11 cellular contexts compared by ENCODE assay signal in the genomic region with DNA sequence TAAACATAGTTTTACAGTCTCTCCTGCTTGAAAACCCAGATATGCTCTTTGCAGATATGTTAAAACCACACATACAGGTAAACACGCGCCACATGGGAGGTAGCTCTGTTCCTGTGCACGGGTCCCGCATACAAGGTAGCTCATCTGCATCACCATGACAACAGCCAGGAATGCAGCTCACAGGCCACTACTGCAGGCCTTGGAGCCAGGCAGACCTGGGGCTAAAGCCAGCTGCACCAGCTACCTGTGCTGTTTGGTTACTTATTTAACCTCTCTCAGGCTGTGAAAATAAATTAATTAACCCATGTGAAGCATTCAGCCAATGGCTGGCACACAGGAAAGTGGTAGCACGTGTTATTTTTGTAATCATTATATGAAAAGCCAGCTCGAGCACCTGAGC.
DNase-seq lines count a peak whose midpoint lies in the region; ATAC-seq lines count a peak whose summit lies in the region.
"Had no signal": no experiment of that assay in that cellular context is flagged by ENCODE, and none has a peak within 500 bp of the region (broad histone marks: within the 10 kb centered on the region; RNA-seq: fewer than 3 reads in every experiment).

No MANE protein-coding gene starts in this region.

- no peaks in the 10 kb centered on the region for H3K4me1 ChIP-seq in iPS DF 6.9 (ENCODE audit: control insufficient read depth, insufficient read depth, low read length)
- H3K4me1 ChIP-seq in effector memory CD4-positive, alpha-beta T cell (ENCODE audit: control insufficient read depth, insufficient read depth, low read length, poor library complexity, severe bottlenecking), result no peaks in the 10 kb centered on the region

- no peak overlapping the region for H3K27ac Mint-ChIP-seq in activated CD4-positive, alpha-beta T cell treated with anti-CD3 and anti-CD28 coated beads for 36 hours

- intact Hi-C loops in activated CD4-positive, alpha-beta T cell treated with anti-CD3 and anti-CD28 coated beads for 36 hours (cut with DNase I, micrococcal nuclease), result no loop called here

- H3K4me1 Mint-ChIP-seq in activated CD4-positive, alpha-beta T cell treated with anti-CD3 and anti-CD28 coated beads for 36 hours, result no peaks in the 10 kb centered on the region

- H3K27me3 ChIP-seq in H7 (ENCODE audit: control insufficient read depth, insufficient read depth, low read length), result no peaks in the 10 kb centered on the region
- H3K27me3 ChIP-seq in iPS DF 6.9 (ENCODE audit: control insufficient read depth, insufficient read depth, low read length), result no peaks in the 10 kb centered on the region
- H3K27me3 ChIP-seq in effector memory CD4-positive, alpha-beta T cell (replicated peaks; ENCODE audit: control insufficient read depth, insufficient read depth, low read length, poor library complexity, severe bottlenecking), result no peaks in the 10 kb centered on the region
- H3K27me3 ChIP-seq: MG63 had no signal

- CTCF ChIA-PET in activated CD4-positive, alpha-beta T cell treated with anti-CD3 and anti-CD28 coated beads for 36 hours (lab: Charles Lee), result no interaction called here

- H3K4me3 ChIP-seq in H7 (ENCODE audit: insufficient read depth, low read depth, low read length) (no peak overlapping the region), iPS DF 6.9 (ENCODE audit: low read length) (no peak overlapping the region)
- no peak overlapping the region for H3K4me3 ChIP-seq in effector memory CD4-positive, alpha-beta T cell (ENCODE audit: insufficient read depth, low read depth, low read length, poor library complexity, severe bottlenecking)

- peaks cover 2% of the 10 kb centered on the region for H3K27me3 Mint-ChIP-seq in activated CD4-positive, alpha-beta T cell treated with anti-CD3 and anti-CD28 coated beads for 36 hours

- H3K9me3 Mint-ChIP-seq in activated CD4-positive, alpha-beta T cell treated with anti-CD3 and anti-CD28 coated beads for 36 hours (ENCODE audit: low read depth), result no peaks in the 10 kb centered on the region

- no peaks in the 10 kb centered on the region for H3K36me3 Mint-ChIP-seq in activated CD4-positive, alpha-beta T cell treated with anti-CD3 and anti-CD28 coated beads for 36 hours (ENCODE audit: low read depth)

- no CpG with 5 or more reads among the region's 6 CpGs for WGBS in iPS DF 6.9 (ENCODE audit: insufficient coverage, insufficient read length)

- no peak for ATAC-seq in activated CD4-positive, alpha-beta T cell treated with anti-CD3 and anti-CD28 coated beads for 36 hours

- no peaks in the 10 kb centered on the region for H3K36me3 ChIP-seq in H7 (replicated peaks; ENCODE audit: control insufficient read depth, insufficient read depth, low read length)
- H3K36me3 ChIP-seq in iPS DF 6.9 (ENCODE audit: control insufficient read depth, insufficient read depth, low read length), result no peaks in the 10 kb centered on the region
- H3K36me3 ChIP-seq in effector memory CD4-positive, alpha-beta T cell (ENCODE audit: control insufficient read depth, insufficient read depth, low read length), result no peaks in the 10 kb centered on the region
- H3K36me3 ChIP-seq: MG63 had no signal

- DNase-seq in H7, result peak; percentile 62
- DNase-seq in NCI-H748 treated with DMSO at 0.1 percent for 48 hours (lab: John Stamatoyannopoulos, UW), result peak; percentile 79
- DNase-seq in iPS DF 6.9 (ENCODE audit: low read depth, low spot score), result peak; percentile 45
- peak; percentile 91 for DNase-seq in renal cortical epithelial cell (ENCODE audit: low read depth)
- no peak for DNase-seq in epidermal melanocyte (ENCODE audit: insufficient read length, low spot score)
- no peak for DNase-seq in AML-193 (lab: John Stamatoyannopoulos, UW)
- no peak for DNase-seq in effector memory CD4-positive, alpha-beta T cell
- DNase-seq in activated CD4-positive, alpha-beta T cell treated with anti-CD3 and anti-CD28 coated beads for 36 hours, result no peak
- DNase-seq: activated CD4-positive, CD25-positive, alpha-beta regulatory T cell treated with anti-CD3 and anti-CD28 coated beads, Interleukin-2, amount 50 U/mL, for 72 hours; activated gamma-delta T cell treated with Interleukin-2 at 50 U/mL for 16 hours had no signal

- H3K4me3 Mint-ChIP-seq in activated CD4-positive, alpha-beta T cell treated with anti-CD3 and anti-CD28 coated beads for 36 hours, result no peak overlapping the region

- no peaks in the 10 kb centered on the region for H3K9me3 ChIP-seq in iPS DF 6.9 (ENCODE audit: control insufficient read depth, insufficient read depth, low read length)
- no peaks in the 10 kb centered on the region for H3K9me3 ChIP-seq in effector memory CD4-positive, alpha-beta T cell (ENCODE audit: control insufficient read depth, low read length)
- H3K9me3 ChIP-seq: MG63 had no signal

- POLR2A ChIA-PET in activated CD4-positive, alpha-beta T cell treated with anti-CD3 and anti-CD28 coated beads for 36 hours (lab: Charles Lee), result interaction anchor here (0.5 kb wide), 1 partner anchor 1272 kb away, joined by 3 read pairs; no protein-coding TSS in a partner anchor

- no peak overlapping the region for H3K27ac ChIP-seq in iPS DF 6.9 (ENCODE audit: low read length)
- H3K27ac ChIP-seq in effector memory CD4-positive, alpha-beta T cell (ENCODE audit: insufficient read depth, low read length, poor library complexity, severe bottlenecking), result no peak overlapping the region

Comparison
In these comparisons a context has a peak if more than half of its experiments do, and no peak if none do; other contexts are left out.
1. DNase-seq: peak in H7 (single experiment), NCI-H748 treated with DMSO at 0.1 percent for 48 hours (single experiment), iPS DF 6.9 (single experiment) and renal cortical epithelial cell (single experiment); none in epidermal melanocyte (single experiment), AML-193 (0 of 2), effector memory CD4-positive, alpha-beta T cell (0 of 3) and activated CD4-positive, alpha-beta T cell treated with anti-CD3 and anti-CD28 coated beads for 36 hours (single experiment).